Comparison of ENCODE assay signal across 2 cellular contexts in genomic region chr9:96246267-96246671, GRCh38.
A peak's percentile ranks its signal among the peaks of the same experiment; 100 is the strongest.
TF ChIP-seq lines count a peak whose summit lies in the region.

No MANE protein-coding gene starts in this region.

TF ChIP-seq in K562, 482 proteins besides CTCF, POLR2A, EP300 and RAD21:
- TF ChIP-seq ESRRA (IDR thresholded peaks at IDR 0.05; ENCODE audit: borderline replicate concordance, low read depth) (peak; percentile 15; the same call in 1 of the 2 replicates), ZBTB33 (CRISPR knock-in tag; IDR thresholded peaks at IDR 0.05) (peak; percentile 19; the same call in 1 of the 2 replicates), RBFOX2 (IDR thresholded peaks at IDR 0.05; ENCODE audit: low read depth, low read length) (no peak), ZNF408 (CRISPR knock-in tag; IDR thresholded peaks at IDR 0.05; ENCODE audit: low read depth) (no peak), HDAC2 (IDR thresholded peaks at IDR 0.05) (no peak), POLR2AphosphoS5 (IDR thresholded peaks at IDR 0.05; ENCODE audit: control insufficient read depth, insufficient read depth, low read depth, low read length) (no peak), ZNF146 (CRISPR knock-in tag; IDR thresholded peaks at IDR 0.05; ENCODE audit: unreplicated experiment) (no peak), UBTF (IDR thresholded peaks at IDR 0.05; ENCODE audit: borderline replicate concordance in 1 of 2, low read depth in 2 of 2, low read length in 2 of 2) (no peak), FOXM1 (IDR thresholded peaks at IDR 0.05; ENCODE audit: low read depth) (no peak), FOXM1 (CRISPR knock-in tag; IDR thresholded peaks at IDR 0.05; ENCODE audit: low read depth) (no peak), NFE2 (IDR thresholded peaks at IDR 0.05; ENCODE audit: low read depth) (peak; percentile 47; the same call in 1 of the 2 replicates), MAFG (tag; conservative IDR thresholded peaks at IDR 0.05) (peak; percentile 24; the same call in 1 of the 2 replicates), GABPA (tag; conservative IDR thresholded peaks at IDR 0.05; ENCODE audit: low read depth) (no peak), ELK1 (CRISPR knock-in tag; IDR thresholded peaks at IDR 0.05) (no peak), YBX1 (IDR thresholded peaks at IDR 0.05) (no peak), SMARCA4 (IDR thresholded peaks at IDR 0.05) (no peak)

TF ChIP-seq in liver, 16 proteins besides CTCF, POLR2A, EP300 and RAD21:
- TF ChIP-seq SP1 (IDR thresholded peaks at IDR 0.05), result peak; percentile 64
- no peak for TF ChIP-seq NR2F2 (IDR thresholded peaks at IDR 0.05)
- TF ChIP-seq FOXA2 (IDR thresholded peaks at IDR 0.05), result peak; percentile 29
- TF ChIP-seq MAX (IDR thresholded peaks at IDR 0.05), result peak; percentile 45
- TF ChIP-seq TAF1 (conservative IDR thresholded peaks at IDR 0.05), result no peak
- TF ChIP-seq ATF3 (IDR thresholded peaks at IDR 0.05), result no peak
- peak; percentile 89 to 90 for TF ChIP-seq HNF4A (conservative IDR thresholded peaks at IDR 0.05)
- peak; percentile 93 to 94 for TF ChIP-seq RXRA (IDR thresholded peaks at IDR 0.05)
- TF ChIP-seq EGR1 (IDR thresholded peaks at IDR 0.05; ENCODE audit: low read depth in 2 of 2), result no peak
- TF ChIP-seq FOXA1 (IDR thresholded peaks at IDR 0.05), result no peak
- peak; percentile 27 for TF ChIP-seq REST (IDR thresholded peaks at IDR 0.05)
- TF ChIP-seq ZBTB33 (IDR thresholded peaks at IDR 0.05), result peak; percentile 59
- TF ChIP-seq YY1 (IDR thresholded peaks at IDR 0.05), result peak; percentile 82
- TF ChIP-seq GABPA (IDR thresholded peaks at IDR 0.05 in 1 of 2, conservative IDR thresholded peaks at IDR 0.05 in 1 of 2), result no peak
- TF ChIP-seq HNF4G (IDR thresholded peaks at IDR 0.05), result peak; percentile 27
